In genomic region chr22:30948930-30949342, GRCh38 we compare ENCODE assay signal across 2 cellular contexts.
TF ChIP-seq lines count a peak whose summit lies in the region.

No MANE protein-coding gene starts in this region.

TF ChIP-seq in GM23338, 12 proteins besides CTCF, POLR2A, EP300 and RAD21:
- TF ChIP-seq EZH2phosphoT487 (IDR thresholded peaks at IDR 0.05; ENCODE audit: unreplicated experiment) (no peak), STAT1 (IDR thresholded peaks at IDR 0.05; ENCODE audit: unreplicated experiment) (no peak), ETS1 (IDR thresholded peaks at IDR 0.05) (no peak), ZNF331 (CRISPR knock-in tag; IDR thresholded peaks at IDR 0.05; ENCODE audit: low read depth) (no peak), POLR2AphosphoS5 (IDR thresholded peaks at IDR 0.05; ENCODE audit: low read depth) (no peak), JUNB (IDR thresholded peaks at IDR 0.05; ENCODE audit: unreplicated experiment) (no peak), EZH2 (IDR thresholded peaks at IDR 0.05; ENCODE audit: low read depth, unreplicated experiment) (no peak), NANOG (IDR thresholded peaks at IDR 0.05; ENCODE audit: borderline replicate concordance) (no peak), REST (IDR thresholded peaks at IDR 0.05; ENCODE audit: unreplicated experiment) (no peak), ZNF114 (CRISPR knock-in tag; IDR thresholded peaks at IDR 0.05) (no peak), ZNF462 (CRISPR knock-in tag; IDR thresholded peaks at IDR 0.05) (no peak), CREB1 (CRISPR knock-in tag; IDR thresholded peaks at IDR 0.05; ENCODE audit: low read depth) (no peak)

TF ChIP-seq in SK-N-SH, 30 proteins besides CTCF, POLR2A, EP300 and RAD21:
- no peak for TF ChIP-seq RXRA (IDR thresholded peaks at IDR 0.05; ENCODE audit: borderline replicate concordance, low read depth)
- no peak for TF ChIP-seq NFIC (IDR thresholded peaks at IDR 0.05; ENCODE audit: borderline replicate concordance)
- TF ChIP-seq CHD2 (IDR thresholded peaks at IDR 0.05; ENCODE audit: low read length, partially characterized antibody) = no peak
- TF ChIP-seq ZBTB33 (IDR thresholded peaks at IDR 0.05; ENCODE audit: borderline replicate concordance, low read depth) = no peak
- no peak for TF ChIP-seq USF2 (IDR thresholded peaks at IDR 0.05; ENCODE audit: borderline replicate concordance, low read depth, low read length)
- TF ChIP-seq MXI1 (IDR thresholded peaks at IDR 0.05; ENCODE audit: low read depth, low read length) = no peak
- no peak for TF ChIP-seq RFX5 (IDR thresholded peaks at IDR 0.05; ENCODE audit: low read length)
- TF ChIP-seq POLR2AphosphoS5 (IDR thresholded peaks at IDR 0.05; ENCODE audit: low read depth, low read length) = no peak
- TF ChIP-seq PBX3 (IDR thresholded peaks at IDR 0.05) = no peak
- TF ChIP-seq JUND (IDR thresholded peaks at IDR 0.05) = no peak
- TF ChIP-seq SMC3 (IDR thresholded peaks at IDR 0.05; ENCODE audit: low read depth, low read length) = no peak
- no peak for TF ChIP-seq ELF1 (IDR thresholded peaks at IDR 0.05)
- TF ChIP-seq MAX (IDR thresholded peaks at IDR 0.05; ENCODE audit: low read depth) = no peak
- TF ChIP-seq FOSL2 (IDR thresholded peaks at IDR 0.05; ENCODE audit: borderline replicate concordance, low read depth) = no peak
- no peak for TF ChIP-seq GATA2 (CRISPR knock-in tag; IDR thresholded peaks at IDR 0.05)
TF ChIP-seq in SK-N-SH: peak in this region for 0.
